Comparison of ENCODE assay signal across 18 cellular contexts in the genomic region with DNA sequence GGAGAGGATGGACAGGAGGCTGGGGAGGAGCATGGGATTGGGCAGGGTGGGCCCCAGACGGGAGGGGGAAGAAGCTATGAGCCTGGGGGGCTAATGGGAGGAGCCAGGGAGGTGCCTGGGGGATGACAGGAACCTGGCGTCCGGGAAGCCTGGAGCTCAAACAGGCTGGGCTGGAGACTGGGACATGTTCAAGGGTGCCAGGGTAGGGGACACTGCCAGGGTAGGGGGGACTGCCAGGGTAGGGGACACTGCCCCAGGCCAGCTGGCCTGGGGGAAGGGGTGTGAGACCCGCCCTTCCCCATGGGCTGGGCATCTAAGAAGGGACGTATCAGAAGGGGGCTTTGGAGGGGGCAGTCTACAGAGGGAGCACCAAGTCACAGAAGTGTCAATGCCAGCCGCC. TPM values are rescaled to one million over a fixed set of nuclear protein-coding genes. Genes with fewer than 3 reads are reported as not detected.
"Had no signal": no experiment of that assay in that cellular context is flagged by ENCODE, and none has a peak within 500 bp of the region (broad histone marks: within the 10 kb centered on the region; RNA-seq: fewer than 3 reads in every experiment).

No MANE protein-coding gene starts in this region.

- H3K9me3 ChIP-seq: pancreas, stomach, testis had no signal

- H3K4me1 Mint-ChIP-seq: activated CD4-positive, alpha-beta T cell treated with anti-CD3 and anti-CD28 coated beads for 36 hours; neural crest cell had no signal

- H3K27ac Mint-ChIP-seq: activated CD4-positive, alpha-beta memory T cell treated with anti-CD3 and anti-CD28 coated beads for 36 hours; activated CD4-positive, alpha-beta T cell treated with anti-CD3 and anti-CD28 coated beads for 36 hours; activated CD8-positive, alpha-beta memory T cell treated with anti-CD3 and anti-CD28 coated beads, Interleukin-2, amount 10 ng/mL, durations not matched to agents 7 days and 5 days; activated naive CD4-positive, alpha-beta T cell treated with anti-CD3 and anti-CD28 coated beads for 36 hours; activated T-helper 2 cell treated with anti-CD3 and anti-CD28 coated beads, Interferon-gamma antibody, Interleukin-2, Interleukin-4, amounts not matched to agents 10 μg/mL and 5 μg/mL and 100 μg/mL, durations not matched to agents 14 hours and 24 hours and 36 hours; T-helper 17 cell had no signal

- H3K27me3 Mint-ChIP-seq: activated CD4-positive, alpha-beta memory T cell treated with anti-CD3 and anti-CD28 coated beads for 36 hours; activated CD4-positive, alpha-beta T cell treated with anti-CD3 and anti-CD28 coated beads for 36 hours had no signal

- FAIRE-seq: pancreas, urothelium cell line had no signal

- H3K36me3 Mint-ChIP-seq: activated CD4-positive, alpha-beta memory T cell treated with anti-CD3 and anti-CD28 coated beads for 36 hours; activated CD8-positive, alpha-beta memory T cell treated with anti-CD3 and anti-CD28 coated beads, Interleukin-2, amount 10 ng/mL, durations not matched to agents 7 days and 5 days had no signal

- H3K9me3 Mint-ChIP-seq: activated CD4-positive, alpha-beta memory T cell treated with anti-CD3 and anti-CD28 coated beads for 36 hours; activated naive CD4-positive, alpha-beta T cell treated with anti-CD3 and anti-CD28 coated beads for 36 hours; activated T-helper 2 cell treated with anti-CD3 and anti-CD28 coated beads, Interferon-gamma antibody, Interleukin-2, Interleukin-4, amounts not matched to agents 10 μg/mL and 5 μg/mL and 100 μg/mL, durations not matched to agents 14 hours and 24 hours and 36 hours; neural crest cell had no signal

- DNase-seq: activated CD4-positive, alpha-beta memory T cell treated with anti-CD3 and anti-CD28 coated beads for 36 hours; activated CD4-positive, alpha-beta T cell treated with anti-CD3 and anti-CD28 coated beads for 36 hours; activated CD8-positive, alpha-beta memory T cell treated with anti-CD3 and anti-CD28 coated beads, Interleukin-2, amount 10 ng/mL, durations not matched to agents 7 days and 5 days; activated naive CD4-positive, alpha-beta T cell treated with anti-CD3 and anti-CD28 coated beads for 36 hours; activated T-cell treated with anti-CD3 and anti-CD28 coated beads, Interleukin-2, amount 50 U/mL, for 1 hour; erythroblast; stimulated activated CD4-positive, alpha-beta T cell treated with anti-CD3 and anti-CD28 coated beads, Interleukin-4, amount 100 ng/mL, for 4 hours; stimulated activated CD8-positive, alpha-beta memory T cell treated with anti-CD3 and anti-CD28 coated beads, Interleukin-4, amount 100 ng/mL, for 48 hours; T-helper 17 cell; testis had no signal

- H3K27ac ChIP-seq: pancreas, stomach, testis had no signal

- H3K4me3 ChIP-seq: pancreas, skin epidermis, stomach, testis had no signal

- H3K4me1 ChIP-seq: pancreas, testis had no signal

- H3K27me3 ChIP-seq: pancreas, stomach, testis had no signal

- H3K36me3 ChIP-seq: pancreas, stomach had no signal

- ATAC-seq: activated CD4-positive, alpha-beta T cell treated with anti-CD3 and anti-CD28 coated beads for 36 hours; activated CD8-positive, alpha-beta memory T cell treated with anti-CD3 and anti-CD28 coated beads, Interleukin-2, amount 10 ng/mL, durations not matched to agents 7 days and 5 days; T-helper 17 cell had no signal

- H3K4me3 Mint-ChIP-seq: activated CD4-positive, alpha-beta memory T cell treated with anti-CD3 and anti-CD28 coated beads for 36 hours; activated CD4-positive, alpha-beta T cell treated with anti-CD3 and anti-CD28 coated beads for 36 hours; activated CD8-positive, alpha-beta memory T cell treated with anti-CD3 and anti-CD28 coated beads, Interleukin-2, amount 10 ng/mL, durations not matched to agents 7 days and 5 days; activated naive CD4-positive, alpha-beta T cell treated with anti-CD3 and anti-CD28 coated beads for 36 hours; neural crest cell had no signal

RNA-seq across cellular contexts. Expression of gene SLC5A10, which starts 59.6 kb away (rescaled TPM):
- total RNA-seq: activated CD4-positive, alpha-beta memory T cell treated with anti-CD3 and anti-CD28 coated beads for 36 hours; activated CD4-positive, alpha-beta T cell treated with anti-CD3 and anti-CD28 coated beads for 36 hours; activated CD8-positive, alpha-beta memory T cell treated with anti-CD3 and anti-CD28 coated beads, Interleukin-2, amount 10 ng/mL, durations not matched to agents 7 days and 5 days; activated naive CD4-positive, alpha-beta T cell treated with anti-CD3 and anti-CD28 coated beads for 36 hours; activated T-helper 2 cell treated with anti-CD3 and anti-CD28 coated beads, Interferon-gamma antibody, Interleukin-2, Interleukin-4, amounts not matched to agents 10 μg/mL and 5 μg/mL and 100 μg/mL, durations not matched to agents 14 hours and 24 hours and 36 hours; dermis microvascular lymphatic vessel endothelial cell; mesenteric fat pad; neural crest cell; pancreas; stomach; T-helper 17 cell had no signal
